In genomic region chr17:1366234-1366633, GRCh38 we compare ENCODE assay signal across 1 cellular context.
TF ChIP-seq lines count a peak whose summit lies in the region.

No MANE protein-coding gene starts in this region.

TF ChIP-seq in IMR-90, 13 proteins besides CTCF, POLR2A, EP300 and RAD21:
- TF ChIP-seq NFE2L2 (IDR thresholded peaks at IDR 0.05; ENCODE audit: low read depth, low read length) (no peak), FOS (IDR thresholded peaks at IDR 0.05; ENCODE audit: low read depth, low read length) (no peak), MXI1 (IDR thresholded peaks at IDR 0.05; ENCODE audit: borderline replicate concordance, low read depth, low read length) (no peak)
